9 cellular contexts compared by ENCODE assay signal in the genomic region with DNA sequence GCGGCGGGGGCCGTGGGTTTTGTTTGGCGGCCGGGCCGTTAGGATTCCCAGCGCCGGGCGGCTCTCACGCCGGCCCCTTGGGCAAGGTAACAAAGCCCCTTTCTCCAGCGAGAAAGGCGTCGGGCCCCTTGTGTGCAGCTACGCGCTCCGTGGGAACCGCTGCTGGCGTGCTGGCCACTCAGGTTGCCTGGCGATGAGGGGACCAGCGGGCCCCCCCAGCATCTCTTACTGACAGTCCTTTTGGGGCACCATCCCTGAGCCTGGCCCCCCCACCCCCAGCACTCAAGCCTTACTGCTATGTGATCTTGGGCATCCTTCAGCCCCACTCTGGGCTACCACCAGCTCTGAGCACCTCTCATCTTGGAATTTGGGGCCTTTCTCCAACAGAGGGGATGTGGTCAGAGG. TPM values are rescaled to one million over a fixed set of nuclear protein-coding genes. Genes with fewer than 3 reads are reported as not detected.
DNase-seq lines count a peak whose midpoint lies in the region; ATAC-seq and TF ChIP-seq lines count a peak whose summit lies in the region.
"Had no signal": no experiment of that assay in that cellular context is flagged by ENCODE, and none has a peak within 500 bp of the region (broad histone marks: within the 10 kb centered on the region; RNA-seq: fewer than 3 reads in every experiment).

No MANE protein-coding gene starts in this region.

- H3K4me3 ChIP-seq in H7 (ENCODE audit: insufficient read depth, low read depth, low read length) (peak overlapping the region; percentile 51; the same call in 1 of the 2 replicates), foreskin fibroblast (ENCODE audit: low read depth in 1 of 2, low read length in 2 of 2) (peak overlapping the region; percentile 56 to 64), skeletal muscle cell (ENCODE audit: low read depth, low read length) (peak overlapping the region; percentile 65)

- peak overlapping the region; percentile 87 for H3K4me3 Mint-ChIP-seq in activated CD4-positive, alpha-beta memory T cell treated with anti-CD3 and anti-CD28 coated beads for 36 hours

- H3K27me3 Mint-ChIP-seq in activated CD4-positive, alpha-beta memory T cell treated with anti-CD3 and anti-CD28 coated beads for 36 hours, result no peaks in the 10 kb centered on the region

- peaks cover 8% of the 10 kb centered on the region for H3K36me3 Mint-ChIP-seq in activated CD4-positive, alpha-beta memory T cell treated with anti-CD3 and anti-CD28 coated beads for 36 hours

- H3K9me3 Mint-ChIP-seq in activated CD4-positive, alpha-beta memory T cell treated with anti-CD3 and anti-CD28 coated beads for 36 hours, result no peaks in the 10 kb centered on the region

- DNase-seq in H7 (no peak), foreskin fibroblast (peak in 1 of 2 donors; percentile 19), skeletal muscle cell (ENCODE audit: low read depth) (no peak), NCI-H2196 treated with DMSO at 0.1 percent for 48 hours (lab: John Stamatoyannopoulos, UW; ENCODE audit: unreplicated experiment) (no peak)
- no peak for DNase-seq in activated CD4-positive, alpha-beta memory T cell treated with anti-CD3 and anti-CD28 coated beads for 36 hours

- CTCF ChIA-PET in activated CD4-positive, alpha-beta memory T cell treated with anti-CD3 and anti-CD28 coated beads for 36 hours (lab: Charles Lee), result interaction anchor here (0.9 to 1.5 kb wide), 2 partner anchors 34 to 53 kb away, joined by 3 read pairs; partner anchors contain the start of gene BRAT1

- peaks cover 20% of the 10 kb centered on the region for H3K27me3 ChIP-seq in H7 (ENCODE audit: control insufficient read depth, insufficient read depth, low read length)

- no peaks in the 10 kb centered on the region; the same call in 1 of the 2 replicates for H3K36me3 ChIP-seq in H7 (replicated peaks; ENCODE audit: control insufficient read depth, insufficient read depth, low read length)

- H3K4me1 Mint-ChIP-seq in activated CD4-positive, alpha-beta memory T cell treated with anti-CD3 and anti-CD28 coated beads for 36 hours (ENCODE audit: low read depth), result peaks cover 34% of the 10 kb centered on the region

- POLR2A ChIA-PET in activated CD4-positive, alpha-beta memory T cell treated with anti-CD3 and anti-CD28 coated beads for 36 hours (lab: Charles Lee), result interaction anchor here (0.9 to 2.5 kb wide), 3 partner anchors 9 to 18 kb away, joined by 3 to 18 read pairs (median 5); no protein-coding TSS in a partner anchor

- intact Hi-C loops in activated CD4-positive, alpha-beta memory T cell treated with anti-CD3 and anti-CD28 coated beads for 36 hours (cut with micrococcal nuclease), result loop anchor here (5.0 kb wide), 2 partner anchors 44 to 119 kb away; partner anchors contain the start of genes CHST12 and GRIFIN

- ATAC-seq in GM19023 (IDR thresholded peaks at IDR 0.05; ENCODE audit: unreplicated experiment) (no peak), HG03354 (IDR thresholded peaks at IDR 0.05; ENCODE audit: poor library complexity, severe bottlenecking, unreplicated experiment) (no peak)
- ATAC-seq in activated CD4-positive, CD25-positive, alpha-beta regulatory T cell treated with anti-CD3 and anti-CD28 coated beads, Interleukin-2, amount 50 U/mL, for 24 hours, result no peak

- no peak for TF ChIP-seq CTCF in foreskin fibroblast (IDR thresholded peaks at IDR 0.05; ENCODE audit: low read depth, low read length)

- H3K27ac Mint-ChIP-seq in activated CD4-positive, alpha-beta memory T cell treated with anti-CD3 and anti-CD28 coated beads for 36 hours, result peak overlapping the region; percentile 83

RNA-seq across cellular contexts. Expression of gene LFNG, which starts 1.8 kb away (rescaled TPM):
- total RNA-seq in H7 (2014; rRNA removed; shearing (Covaris generic)), result 12.8 and 20.0 TPM in 2 replicates
- 10 to 100 TPM; 33.0 to 33.1 TPM for total RNA-seq in activated CD4-positive, alpha-beta memory T cell treated with anti-CD3 and anti-CD28 coated beads for 36 hours

RNA-seq across cellular contexts. Expression of gene BRAT1, which starts 34.0 kb away (rescaled TPM):
- 83.5 and 86.4 TPM in 2 replicates for total RNA-seq in H7 (2014; rRNA removed; shearing (Covaris generic))
- 10 to 100 TPM; 33.5 to 33.6 TPM for total RNA-seq in activated CD4-positive, alpha-beta memory T cell treated with anti-CD3 and anti-CD28 coated beads for 36 hours

RNA-seq across cellular contexts. Expression of gene IQCE, which starts 37.4 kb away (rescaled TPM):
- 2.1 and 4.0 TPM in 2 replicates for total RNA-seq in H7 (2014; rRNA removed; shearing (Covaris generic))
- 10 to 100 TPM in 1 of 2 experiments, 1 to 10 TPM in 1; 8.5 to 10.7 TPM for total RNA-seq in activated CD4-positive, alpha-beta memory T cell treated with anti-CD3 and anti-CD28 coated beads for 36 hours

RNA-seq across cellular contexts. Expression of gene GRIFIN, which starts 45.1 kb away (rescaled TPM):
- total RNA-seq in H7 (2014; rRNA removed; shearing (Covaris generic)), result not detected in 2 replicates
- not detected for total RNA-seq in activated CD4-positive, alpha-beta memory T cell treated with anti-CD3 and anti-CD28 coated beads for 36 hours
- total RNA-seq: OCI-LY7 had no signal
